Comparison of ENCODE assay signal across 24 cellular contexts in genomic region chr11:69030324-69030723, GRCh38. TPM values are rescaled to one million over a fixed set of nuclear protein-coding genes. Genes with fewer than 3 reads are reported as not detected.
"Had no signal": no experiment of that assay in that cellular context is flagged by ENCODE, and none has a peak within 500 bp of the region (broad histone marks: within the 10 kb centered on the region; RNA-seq: fewer than 3 reads in every experiment).

No MANE protein-coding gene starts in this region.

- H3K27ac ChIP-seq: body of pancreas, left lung, neural progenitor cell, pancreas, WERI-Rb-1 had no signal

- H3K27me3 ChIP-seq: body of pancreas, neural progenitor cell, pancreas, tibial artery had no signal

- H2AFZ ChIP-seq: neural progenitor cell had no signal

- ATAC-seq: activated CD4-positive, alpha-beta T cell treated with anti-CD3 and anti-CD28 coated beads for 36 hours; activated CD8-positive, alpha-beta memory T cell treated with anti-CD3 and anti-CD28 coated beads, Interleukin-2, amount 10 ng/mL, durations not matched to agents 7 days and 5 days; body of pancreas; esophagus mucosa; left lung; pancreas; stimulated activated memory B cell treated with anti-CD40 and anti-IgM and Interleukin-4, amounts not matched to agents 10 μg/mL and 1 μg/mL and 100 μg/mL, for 72 hours had no signal

- FAIRE-seq: colon, kidney, pancreas had no signal

- H3K4me1 ChIP-seq: body of pancreas, pancreas had no signal

- H3K9me3 ChIP-seq: body of pancreas, left lung, pancreas, tibial artery had no signal

- H3K36me3 ChIP-seq: left lung, neural progenitor cell, pancreas, tibial artery, WERI-Rb-1 had no signal

- DNase-seq: activated CD4-positive, alpha-beta memory T cell treated with anti-CD3 and anti-CD28 coated beads for 36 hours; activated CD4-positive, alpha-beta T cell treated with anti-CD3 and anti-CD28 coated beads for 36 hours; activated CD8-positive, alpha-beta memory T cell treated with anti-CD3 and anti-CD28 coated beads, Interleukin-2, amount 10 ng/mL, durations not matched to agents 7 days and 5 days; activated effector memory CD4-positive, alpha-beta T cell treated with Interleukin-2 at 50 U/mL for 16 hours; activated T-cell treated with anti-CD3 and anti-CD28 coated beads, Interleukin-2, amount 50 U/mL, for 1 hour; amniotic stem cell; body of pancreas; caudate nucleus; hypothalamus; kidney; left lung; mammary epithelial cell; naive B cell; pancreas; stimulated activated CD4-positive, alpha-beta T cell treated with anti-CD3 and anti-CD28 coated beads, Interleukin-2, amount 100 ng/mL, for 48 hours; tibial artery; WERI-Rb-1 had no signal

- H3K4me3 ChIP-seq: body of pancreas, left lung, neural progenitor cell, pancreas, tibial artery had no signal

- H3K9ac ChIP-seq: neural progenitor cell had no signal

RNA-seq across cellular contexts. Expression of gene MRGPRF, which starts 17.3 kb away (rescaled TPM):
- total RNA-seq: activated CD4-positive, alpha-beta memory T cell treated with anti-CD3 and anti-CD28 coated beads for 36 hours; activated CD4-positive, alpha-beta T cell treated with anti-CD3 and anti-CD28 coated beads for 36 hours; activated CD8-positive, alpha-beta memory T cell treated with anti-CD3 and anti-CD28 coated beads, Interleukin-2, amount 10 ng/mL, durations not matched to agents 7 days and 5 days; T-helper 1 cell treated with Interleukin-12 subunit alpha and Interleukin-12 subunit beta and Interleukin-4 antibody, amounts not matched to agents 30 ng/mL and 1 ng/mL, for 36 hours had no signal

RNA-seq across cellular contexts. Expression of gene MRGPRD, which starts 49.5 kb away (rescaled TPM):
- total RNA-seq: activated CD4-positive, alpha-beta memory T cell treated with anti-CD3 and anti-CD28 coated beads for 36 hours; activated CD4-positive, alpha-beta T cell treated with anti-CD3 and anti-CD28 coated beads for 36 hours; activated CD8-positive, alpha-beta memory T cell treated with anti-CD3 and anti-CD28 coated beads, Interleukin-2, amount 10 ng/mL, durations not matched to agents 7 days and 5 days; body of pancreas; esophagus mucosa; kidney; left lung; mammary epithelial cell; mononuclear cell; pancreas; subcutaneous adipose tissue; T-helper 1 cell treated with Interleukin-12 subunit alpha and Interleukin-12 subunit beta and Interleukin-4 antibody, amounts not matched to agents 30 ng/mL and 1 ng/mL, for 36 hours had no signal
